ENCODE assay signal across 14 cellular contexts in genomic region chr4:48370260-48371134, GRCh38. TPM values are rescaled to one million over a fixed set of nuclear protein-coding genes. Genes with fewer than 3 reads are reported as not detected.
DNase-seq lines count a peak whose midpoint lies in the region; ATAC-seq, FAIRE-seq and TF ChIP-seq lines count a peak whose summit lies in the region.
"Had no signal": no experiment of that assay in that cellular context is flagged by ENCODE, and none has a peak within 500 bp of the region (broad histone marks: within the 10 kb centered on the region; RNA-seq: fewer than 3 reads in every experiment).

No MANE protein-coding gene starts in this region.

- H3K27ac ChIP-seq in HEK293 (ENCODE audit: extremely low read depth, low read depth, low read length): no peak overlapping the region
- H3K27ac ChIP-seq: testis had no signal

- ATAC-seq in naive B cell (ENCODE audit: low read depth in 2 of 2): no peak
- ATAC-seq in GM21529 (IDR thresholded peaks at IDR 0.05; ENCODE audit: unreplicated experiment): no peak
- ATAC-seq in HG03460 (IDR thresholded peaks at IDR 0.05; ENCODE audit: unreplicated experiment): no peak
- ATAC-seq: activated naive CD8-positive, alpha-beta T cell treated with anti-CD3 and anti-CD28 coated beads, Interleukin-2, amount 50 U/mL, for 24 hours had no signal

- peaks cover 43 to 48% (median 43%) of the 10 kb centered on the region in 3 donors for H3K4me1 Mint-ChIP-seq in naive B cell

- H3K9me3 Mint-ChIP-seq in naive B cell: no peaks in the 10 kb centered on the region
- H3K9me3 Mint-ChIP-seq: activated naive CD8-positive, alpha-beta T cell treated with anti-CD3 and anti-CD28 coated beads, Interleukin-2, amount 50 U/mL, for 24 hours; dendritic cell treated with granulocyte-macrophage colony-stimulating factor and Interleukin-4, amounts not matched to agents 40 ng/mL and 50 ng/mL, for 4 days had no signal

- no peak for TF ChIP-seq CTCF in HEK293 (tag by site-specific recombination; IDR thresholded peaks at IDR 0.05)

- TF ChIP-seq POLR2A in H54 (IDR thresholded peaks at IDR 0.05; ENCODE audit: low read depth, low read length): no peak

- H3K36me3 Mint-ChIP-seq in naive B cell: peaks cover 4 to 14% of the 10 kb centered on the region in 2 donors

- DNase-seq in GM18507 (ENCODE audit: extremely low spot score, insufficient read length, low read depth) (no peak), NCI-H69 (lab: John Stamatoyannopoulos, UW) (peak; percentile 61), naive B cell (no peak), cerebellum (ENCODE audit: low spot score) (no peak), H54 (ENCODE audit: insufficient read length, low spot score) (no peak)
- DNase-seq: activated CD8-positive, alpha-beta memory T cell treated with anti-CD3 and anti-CD28 coated beads for 24 hours; activated naive CD8-positive, alpha-beta T cell treated with anti-CD3 and anti-CD28 coated beads, Interleukin-2, amount 50 U/mL, for 24 hours; foreskin fibroblast; kidney; testis had no signal

- peaks cover 10% of the 10 kb centered on the region for H3K4me1 ChIP-seq in HEK293 (ENCODE audit: control insufficient read depth, insufficient read depth, low read length)
- H3K4me1 ChIP-seq: testis had no signal

- CTCF ChIA-PET in HEK293 (lab: Yijun Ruan, JAX): interaction anchor here (0.8 kb wide), 1 partner anchor 7 kb away, joined by 3 read pairs; no protein-coding TSS in a partner anchor

- POLR2A ChIA-PET in HEK293 (lab: Yijun Ruan, JAX): no interaction called here

- H3K27ac Mint-ChIP-seq in naive B cell: peak overlapping the region; percentile 26 to 88 (median 52)
- H3K27ac Mint-ChIP-seq: activated naive CD8-positive, alpha-beta T cell treated with anti-CD3 and anti-CD28 coated beads, Interleukin-2, amount 50 U/mL, for 24 hours; dendritic cell treated with granulocyte-macrophage colony-stimulating factor and Interleukin-4, amounts not matched to agents 40 ng/mL and 50 ng/mL, for 4 days had no signal

- FAIRE-seq in GM18507 (lab: Jason Lieb, UNC): peak; percentile 55
- no peak for FAIRE-seq in H54 (lab: Jason Lieb, UNC)
- FAIRE-seq: kidney had no signal

- peak overlapping the region in 1 of 8 donors; percentile 23 for H3K4me3 Mint-ChIP-seq in naive B cell
- H3K4me3 Mint-ChIP-seq: activated naive CD8-positive, alpha-beta T cell treated with anti-CD3 and anti-CD28 coated beads, Interleukin-2, amount 50 U/mL, for 24 hours; dendritic cell treated with granulocyte-macrophage colony-stimulating factor and Interleukin-4, amounts not matched to agents 40 ng/mL and 50 ng/mL, for 4 days had no signal

- no peak overlapping the region for H3K4me3 ChIP-seq in HEK293 (ENCODE audit: low read depth, low read length)
- H3K4me3 ChIP-seq: testis had no signal

- no peaks in the 10 kb centered on the region for H3K9me3 ChIP-seq in HEK293 (ENCODE audit: control insufficient read depth, insufficient read depth, low read depth, low read length)
- H3K9me3 ChIP-seq: testis had no signal

- H3K36me3 ChIP-seq in HEK293 (ENCODE audit: control insufficient read depth in 2 of 2, insufficient read depth in 1 of 2, low read length in 2 of 2): no peaks in the 10 kb centered on the region

- no peaks in the 10 kb centered on the region for H3K27me3 Mint-ChIP-seq in naive B cell
- H3K27me3 Mint-ChIP-seq: activated naive CD8-positive, alpha-beta T cell treated with anti-CD3 and anti-CD28 coated beads, Interleukin-2, amount 50 U/mL, for 24 hours; dendritic cell treated with granulocyte-macrophage colony-stimulating factor and Interleukin-4, amounts not matched to agents 40 ng/mL and 50 ng/mL, for 4 days had no signal

TF ChIP-seq in HEK293, 187 proteins besides CTCF, POLR2A, EP300 and RAD21:
- TF ChIP-seq ZNF121 (tag by site-specific recombination; IDR thresholded peaks at IDR 0.05) (no peak), ZNF416 (tag by site-specific recombination; IDR thresholded peaks at IDR 0.05) (no peak), OSR2 (tag by site-specific recombination; IDR thresholded peaks at IDR 0.05) (peak; percentile 64; the same call in 1 of the 2 replicates), FEZF1 (tag by site-specific recombination; IDR thresholded peaks at IDR 0.05) (peak; percentile 82), ZBTB11 (tag by site-specific recombination; conservative IDR thresholded peaks at IDR 0.05; ENCODE audit: low read depth) (0 out of 2 replicates have a peak, but pooled peaks have one; percentile 24), ZBTB44 (tag by site-specific recombination; IDR thresholded peaks at IDR 0.05) (peak; percentile 57; the same call in 1 of the 2 replicates), ZNF843 (tag by site-specific recombination; IDR thresholded peaks at IDR 0.05) (peak; percentile 45; the same call in 1 of the 2 replicates), ZNF366 (tag by site-specific recombination; conservative IDR thresholded peaks at IDR 0.05) (no peak), ZNF596 (tag by site-specific recombination; IDR thresholded peaks at IDR 0.05) (no peak), OVOL3 (tag by site-specific recombination; IDR thresholded peaks at IDR 0.05) (peak; percentile 65; the same call in 1 of the 2 replicates)
- TF ChIP-seq, protein P1, sequence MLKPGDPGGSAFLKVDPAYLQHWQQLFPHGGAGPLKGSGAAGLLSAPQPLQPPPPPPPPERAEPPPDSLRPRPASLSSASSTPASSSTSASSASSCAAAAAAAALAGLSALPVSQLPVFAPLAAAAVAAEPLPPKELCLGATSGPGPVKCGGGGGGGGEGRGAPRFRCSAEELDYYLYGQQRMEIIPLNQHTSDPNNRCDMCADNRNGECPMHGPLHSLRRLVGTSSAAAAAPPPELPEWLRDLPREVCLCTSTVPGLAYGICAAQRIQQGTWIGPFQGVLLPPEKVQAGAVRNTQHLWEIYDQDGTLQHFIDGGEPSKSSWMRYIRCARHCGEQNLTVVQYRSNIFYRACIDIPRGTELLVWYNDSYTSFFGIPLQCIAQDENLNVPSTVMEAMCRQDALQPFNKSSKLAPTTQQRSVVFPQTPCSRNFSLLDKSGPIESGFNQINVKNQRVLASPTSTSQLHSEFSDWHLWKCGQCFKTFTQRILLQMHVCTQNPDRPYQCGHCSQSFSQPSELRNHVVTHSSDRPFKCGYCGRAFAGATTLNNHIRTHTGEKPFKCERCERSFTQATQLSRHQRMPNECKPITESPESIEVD (tag by site-specific recombination; IDR thresholded peaks at IDR 0.05): peak; percentile 98

RNA-seq across cellular contexts. Expression of gene SLAIN2, which starts 29.2 kb away (rescaled TPM):
- polyA plus RNA-seq in naive B cell (ENCODE audit: low read depth in 6 of 6): 10 to 100 TPM; 14.5 to 33.2 (median 28.0) TPM
- total RNA-seq in cerebellum: 85.7 TPM
